In genomic region chr7:8149222-8149621, GRCh38 we compare ENCODE assay signal across 8 cellular contexts.
A peak's percentile ranks its signal among the peaks of the same experiment; 100 is the strongest.
DNase-seq lines count a peak whose midpoint lies in the region; ATAC-seq and TF ChIP-seq lines count a peak whose summit lies in the region.
"Had no signal": no experiment of that assay in that cellular context is flagged by ENCODE, and none has a peak within 500 bp of the region (broad histone marks: within the 10 kb centered on the region; RNA-seq: fewer than 3 reads in every experiment).

No MANE protein-coding gene starts in this region.

- intact Hi-C loops in lower lobe of right lung (cut with DNase I) = no loop called here

- H3K4me1 ChIP-seq in lower lobe of right lung = peaks cover 14% of the 10 kb centered on the region

- TF ChIP-seq CTCF in lower lobe of right lung (IDR thresholded peaks at IDR 0.05) = no peak

- H3K9me3 ChIP-seq in lower lobe of right lung = no peaks in the 10 kb centered on the region

- no peak for TF ChIP-seq POLR2A in GM18505 (IDR thresholded peaks at IDR 0.05; ENCODE audit: borderline replicate concordance, extremely low read depth, insufficient read depth, insufficient read length)

- no peaks in the 10 kb centered on the region for H3K36me3 ChIP-seq in lower lobe of right lung

- H3K27me3 ChIP-seq in lower lobe of right lung (ENCODE audit: low read depth) = no peaks in the 10 kb centered on the region

- peak; percentile 64 for ATAC-seq in GM18505 (IDR thresholded peaks at IDR 0.05; ENCODE audit: unreplicated experiment)
- peak; percentile 74 for ATAC-seq in GM21529 (IDR thresholded peaks at IDR 0.05; ENCODE audit: unreplicated experiment)
- ATAC-seq in lower lobe of right lung = peak; percentile 45 to 57

- DNase-seq in NAMALWA (ENCODE audit: low spot score) (peak; percentile 63), lower lobe of right lung (no peak), DMS 273 (lab: John Stamatoyannopoulos, UW; ENCODE audit: unreplicated experiment) (no peak)
- no peak for DNase-seq in activated CD8-positive, alpha-beta memory T cell treated with anti-CD3 and anti-CD28 coated beads for 24 hours
- no peak for DNase-seq in activated CD4-positive, alpha-beta T cell treated with anti-CD3 and anti-CD28 coated beads for 4 hours
- DNase-seq: NCI-H774 had no signal

- H3K27ac ChIP-seq in lower lobe of right lung = no peak overlapping the region

- H3K4me3 ChIP-seq in lower lobe of right lung = no peak overlapping the region
